24 cellular contexts compared by ENCODE assay signal in genomic region chr12:5505751-5506150, GRCh38.
"Had no signal": no experiment of that assay in that cellular context is flagged by ENCODE, and none has a peak within 500 bp of the region (broad histone marks: within the 10 kb centered on the region; RNA-seq: fewer than 3 reads in every experiment).

No MANE protein-coding gene starts in this region.

- H3K27me3 ChIP-seq: breast epithelium, gastrocnemius medialis, tibial nerve had no signal

- H3K4me3 Mint-ChIP-seq: activated naive CD4-positive, alpha-beta T cell treated with anti-CD3 and anti-CD28 coated beads, Interleukin-2, amount 50 U/mL, for 24 hours; activated naive CD8-positive, alpha-beta T cell treated with anti-CD3 and anti-CD28 coated beads, Interleukin-2, amount 50 U/mL, for 24 hours; activated T-cell treated with anti-CD3 and anti-CD28 coated beads, Interleukin-2, amount 50 U/mL, for 24 hours; activated T-helper 17 cell treated with anti-CD3 and anti-CD28 coated beads, Interleukin-2, amount 50 U/mL, for 72 hours; naive B cell; nephron progenitor cell; stimulated activated naive B cell treated with anti-CD40 and anti-IgM and Interleukin-4, amounts not matched to agents 10 μg/mL and 1 μg/mL and 100 μg/mL, for 72 hours had no signal

- H3K4me1 Mint-ChIP-seq: activated naive CD4-positive, alpha-beta T cell treated with anti-CD3 and anti-CD28 coated beads, Interleukin-2, amount 50 U/mL, for 24 hours; activated naive CD8-positive, alpha-beta T cell treated with anti-CD3 and anti-CD28 coated beads, Interleukin-2, amount 50 U/mL, for 24 hours; activated T-helper 17 cell treated with anti-CD3 and anti-CD28 coated beads, Interleukin-2, amount 50 U/mL, for 72 hours; naive B cell; stimulated activated naive B cell treated with anti-CD40 and anti-IgM and Interleukin-4, amounts not matched to agents 10 μg/mL and 1 μg/mL and 100 μg/mL, for 72 hours had no signal

- H3K4me3 ChIP-seq: breast epithelium, gastrocnemius medialis, pancreas, psoas muscle, tibial nerve had no signal

- H3K4me1 ChIP-seq: breast epithelium, gastrocnemius medialis, pancreas, psoas muscle, tibial nerve had no signal

- H3K9me3 Mint-ChIP-seq: activated naive CD4-positive, alpha-beta T cell treated with anti-CD3 and anti-CD28 coated beads, Interleukin-2, amount 50 U/mL, for 24 hours; activated naive CD8-positive, alpha-beta T cell treated with anti-CD3 and anti-CD28 coated beads, Interleukin-2, amount 50 U/mL, for 24 hours; activated T-cell treated with anti-CD3 and anti-CD28 coated beads, Interleukin-2, amount 50 U/mL, for 24 hours; activated T-helper 17 cell treated with anti-CD3 and anti-CD28 coated beads, Interleukin-2, amount 50 U/mL, for 72 hours; naive B cell; nephron progenitor cell; stimulated activated naive B cell treated with anti-CD40 and anti-IgM and Interleukin-4, amounts not matched to agents 10 μg/mL and 1 μg/mL and 100 μg/mL, for 72 hours had no signal

- H3K27ac ChIP-seq: breast epithelium, gastrocnemius medialis, pancreas, psoas muscle, tibial nerve had no signal

- DNase-seq: activated CD4-positive, alpha-beta T cell treated with anti-CD3 and anti-CD28 coated beads for 4 hours; activated CD4-positive, alpha-beta T cell treated with anti-CD3 and anti-CD28 coated beads, Interleukin-2, amount 50 U/mL, for 4 hours; activated gamma-delta T cell treated with Interleukin-2 at 50 U/mL for 16 hours; activated naive CD8-positive, alpha-beta T cell treated with anti-CD3 and anti-CD28 coated beads, Interleukin-2, amount 50 U/mL, for 24 hours; activated T-cell treated with anti-CD3 and anti-CD28 coated beads, Interleukin-2, amount 50 U/mL, for 24 hours; amygdala; central memory CD4-positive, alpha-beta T cell; dermis blood vessel endothelial cell; effector memory CD4-positive, alpha-beta T cell; erythroblast; gastrocnemius medialis; glutamatergic neuron; left colon; mammary epithelial cell; naive B cell; nephron progenitor cell; pancreas; psoas muscle; stimulated activated CD4-positive, alpha-beta T cell treated with anti-CD3 and anti-CD28 coated beads, Interleukin-15, amount 100 ng/mL, for 24 hours; stimulated activated naive B cell treated with anti-CD40 and anti-IgM and Interleukin-4, amounts not matched to agents 10 μg/mL and 1 μg/mL and 100 μg/mL, for 72 hours had no signal

- H3K36me3 ChIP-seq: breast epithelium, gastrocnemius medialis, pancreas, tibial nerve had no signal

- ATAC-seq: activated naive CD8-positive, alpha-beta T cell treated with anti-CD3 and anti-CD28 coated beads, Interleukin-2, amount 50 U/mL, for 24 hours; activated T-helper 17 cell treated with anti-CD3 and anti-CD28 coated beads, Interleukin-2, amount 50 U/mL, for 72 hours; gastrocnemius medialis; left colon; pancreas; psoas muscle; stimulated activated naive B cell treated with anti-CD40 and anti-IgM and Interleukin-4, amounts not matched to agents 10 μg/mL and 1 μg/mL and 100 μg/mL, for 72 hours had no signal

- H3K36me3 Mint-ChIP-seq: activated naive CD4-positive, alpha-beta T cell treated with anti-CD3 and anti-CD28 coated beads, Interleukin-2, amount 50 U/mL, for 24 hours; naive B cell; stimulated activated naive B cell treated with anti-CD40 and anti-IgM and Interleukin-4, amounts not matched to agents 10 μg/mL and 1 μg/mL and 100 μg/mL, for 72 hours had no signal

- H3K9me3 ChIP-seq: breast epithelium, gastrocnemius medialis, pancreas, psoas muscle, tibial nerve had no signal

- H3K27ac Mint-ChIP-seq: activated naive CD4-positive, alpha-beta T cell treated with anti-CD3 and anti-CD28 coated beads, Interleukin-2, amount 50 U/mL, for 24 hours; activated naive CD8-positive, alpha-beta T cell treated with anti-CD3 and anti-CD28 coated beads, Interleukin-2, amount 50 U/mL, for 24 hours; activated T-cell treated with anti-CD3 and anti-CD28 coated beads, Interleukin-2, amount 50 U/mL, for 24 hours; activated T-helper 17 cell treated with anti-CD3 and anti-CD28 coated beads, Interleukin-2, amount 50 U/mL, for 72 hours; naive B cell; nephron progenitor cell had no signal
